Comparison of ENCODE assay signal across 1 cellular context in genomic region chr18:67516432-67517223, GRCh38.
TF ChIP-seq lines count a peak whose summit lies in the region.

DSEL (minus strand) TSS chr18:67516720; CDS start chr18:67514608, 2,112 bp downstream.

TF ChIP-seq in HepG2, 621 proteins besides CTCF, POLR2A, EP300 and RAD21 (continued from another document and continues in another):
- no peak for TF ChIP-seq FUBP1 (CRISPR knock-in tag; IDR thresholded peaks at IDR 0.05; ENCODE audit: borderline replicate concordance)
- no peak for TF ChIP-seq ZNF337 (CRISPR knock-in tag; IDR thresholded peaks at IDR 0.05; ENCODE audit: borderline replicate concordance, low read depth)
- TF ChIP-seq MED13 (CRISPR knock-in tag; IDR thresholded peaks at IDR 0.05): no peak
- TF ChIP-seq TEF (CRISPR knock-in tag; IDR thresholded peaks at IDR 0.05): no peak
- no peak for TF ChIP-seq ZZZ3 (CRISPR knock-in tag; IDR thresholded peaks at IDR 0.05; ENCODE audit: borderline replicate concordance)
- no peak for TF ChIP-seq ZSCAN9 (CRISPR knock-in tag; IDR thresholded peaks at IDR 0.05; ENCODE audit: borderline replicate concordance)
- no peak for TF ChIP-seq SNRNP70 (IDR thresholded peaks at IDR 0.05; ENCODE audit: low read depth, low read length)
- no peak for TF ChIP-seq PAXIP1 (CRISPR knock-in tag; conservative IDR thresholded peaks at IDR 0.05)
- TF ChIP-seq ZNF264 (CRISPR knock-in tag; IDR thresholded peaks at IDR 0.05): no peak
- no peak for TF ChIP-seq SRY (CRISPR knock-in tag; IDR thresholded peaks at IDR 0.05)
- no peak for TF ChIP-seq FOSL2 (CRISPR knock-in tag; IDR thresholded peaks at IDR 0.05)
- no peak for TF ChIP-seq ZNF747 (CRISPR knock-in tag; IDR thresholded peaks at IDR 0.05; ENCODE audit: borderline replicate concordance)
- no peak for TF ChIP-seq ZNF136 (CRISPR knock-in tag; IDR thresholded peaks at IDR 0.05; ENCODE audit: low read depth)
- no peak for TF ChIP-seq XBP1 (CRISPR knock-in tag; IDR thresholded peaks at IDR 0.05)
- no peak for TF ChIP-seq ZNF782 (CRISPR knock-in tag; IDR thresholded peaks at IDR 0.05; ENCODE audit: borderline replicate concordance)
- TF ChIP-seq NCOA5 (CRISPR knock-in tag; IDR thresholded peaks at IDR 0.05): no peak
- TF ChIP-seq SPEN (CRISPR knock-in tag; IDR thresholded peaks at IDR 0.05; ENCODE audit: low read depth): peak; percentile 11; the same call in 1 of the 2 replicates
- no peak for TF ChIP-seq CEBPZ (IDR thresholded peaks at IDR 0.05; ENCODE audit: low read length)
- no peak for TF ChIP-seq NONO (IDR thresholded peaks at IDR 0.05)
- TF ChIP-seq NONO (CRISPR knock-in tag; conservative IDR thresholded peaks at IDR 0.05): peak; percentile 36; the same call in 1 of the 2 replicates
- no peak for TF ChIP-seq ZNF883 (CRISPR knock-in tag; IDR thresholded peaks at IDR 0.05; ENCODE audit: not compliant biosample characterization)
- no peak for TF ChIP-seq KLF6 (CRISPR knock-in tag; IDR thresholded peaks at IDR 0.05)
- TF ChIP-seq GTF3A (CRISPR knock-in tag; conservative IDR thresholded peaks at IDR 0.05): no peak
- no peak for TF ChIP-seq ZBTB25 (CRISPR knock-in tag; IDR thresholded peaks at IDR 0.05)
- TF ChIP-seq NR3C1 (CRISPR knock-in tag; IDR thresholded peaks at IDR 0.05): no peak
- TF ChIP-seq ZNF792 (CRISPR knock-in tag; IDR thresholded peaks at IDR 0.05): no peak
- no peak for TF ChIP-seq SMYD3 (CRISPR knock-in tag; IDR thresholded peaks at IDR 0.05)
- TF ChIP-seq ZNF614 (CRISPR knock-in tag; IDR thresholded peaks at IDR 0.05; ENCODE audit: borderline replicate concordance): no peak
- no peak for TF ChIP-seq ZBTB33 (CRISPR knock-in tag; IDR thresholded peaks at IDR 0.05)
- no peak for TF ChIP-seq KAT8 (CRISPR knock-in tag; IDR thresholded peaks at IDR 0.05)
- TF ChIP-seq MAFK (conservative IDR thresholded peaks at IDR 0.05 in 1 of 2, IDR thresholded peaks at IDR 0.05 in 1 of 2; ENCODE audit: low read length in 2 of 2): no peak
- TF ChIP-seq DMTF1 (CRISPR knock-in tag; IDR thresholded peaks at IDR 0.05): no peak
- no peak for TF ChIP-seq ATF3 (CRISPR knock-in tag; IDR thresholded peaks at IDR 0.05)
- TF ChIP-seq ZKSCAN1 (IDR thresholded peaks at IDR 0.05; ENCODE audit: low read length): no peak
- no peak for TF ChIP-seq RXRA (CRISPR knock-in tag; IDR thresholded peaks at IDR 0.05)
- no peak; the same call in 1 of the 2 replicates for TF ChIP-seq ISL2 (CRISPR knock-in tag; IDR thresholded peaks at IDR 0.05)
- TF ChIP-seq CREB1 (IDR thresholded peaks at IDR 0.05): no peak
- TF ChIP-seq CREB1 (CRISPR knock-in tag; IDR thresholded peaks at IDR 0.05): no peak
- TF ChIP-seq DBP (CRISPR knock-in tag; IDR thresholded peaks at IDR 0.05; ENCODE audit: not compliant biosample characterization): no peak
- TF ChIP-seq SSRP1 (CRISPR knock-in tag; IDR thresholded peaks at IDR 0.05): no peak
- TF ChIP-seq SOX6 (IDR thresholded peaks at IDR 0.05): no peak
- no peak for TF ChIP-seq SOX6 (CRISPR knock-in tag; IDR thresholded peaks at IDR 0.05)
- TF ChIP-seq TFDP2 (CRISPR knock-in tag; IDR thresholded peaks at IDR 0.05): peak; percentile 55; the same call in 1 of the 2 replicates
- no peak for TF ChIP-seq TCF12 (IDR thresholded peaks at IDR 0.05)
- TF ChIP-seq TCF12 (CRISPR knock-in tag; IDR thresholded peaks at IDR 0.05): no peak
- TF ChIP-seq HOXD1 (CRISPR knock-in tag; IDR thresholded peaks at IDR 0.05): no peak
- TF ChIP-seq ZNF7 (CRISPR knock-in tag; IDR thresholded peaks at IDR 0.05): no peak
- TF ChIP-seq KDM4B (CRISPR knock-in tag; IDR thresholded peaks at IDR 0.05): no peak
- TF ChIP-seq MAFF (IDR thresholded peaks at IDR 0.05; ENCODE audit: low read depth, low read length): no peak
- no peak for TF ChIP-seq ZNF790 (CRISPR knock-in tag; IDR thresholded peaks at IDR 0.05; ENCODE audit: borderline replicate concordance)
- no peak for TF ChIP-seq KMT2B (CRISPR knock-in tag; IDR thresholded peaks at IDR 0.05)
- no peak for TF ChIP-seq MXI1 (IDR thresholded peaks at IDR 0.05; ENCODE audit: borderline replicate concordance, low read depth, low read length)
